Comparison of ENCODE assay signal across 8 cellular contexts in the genomic region with DNA sequence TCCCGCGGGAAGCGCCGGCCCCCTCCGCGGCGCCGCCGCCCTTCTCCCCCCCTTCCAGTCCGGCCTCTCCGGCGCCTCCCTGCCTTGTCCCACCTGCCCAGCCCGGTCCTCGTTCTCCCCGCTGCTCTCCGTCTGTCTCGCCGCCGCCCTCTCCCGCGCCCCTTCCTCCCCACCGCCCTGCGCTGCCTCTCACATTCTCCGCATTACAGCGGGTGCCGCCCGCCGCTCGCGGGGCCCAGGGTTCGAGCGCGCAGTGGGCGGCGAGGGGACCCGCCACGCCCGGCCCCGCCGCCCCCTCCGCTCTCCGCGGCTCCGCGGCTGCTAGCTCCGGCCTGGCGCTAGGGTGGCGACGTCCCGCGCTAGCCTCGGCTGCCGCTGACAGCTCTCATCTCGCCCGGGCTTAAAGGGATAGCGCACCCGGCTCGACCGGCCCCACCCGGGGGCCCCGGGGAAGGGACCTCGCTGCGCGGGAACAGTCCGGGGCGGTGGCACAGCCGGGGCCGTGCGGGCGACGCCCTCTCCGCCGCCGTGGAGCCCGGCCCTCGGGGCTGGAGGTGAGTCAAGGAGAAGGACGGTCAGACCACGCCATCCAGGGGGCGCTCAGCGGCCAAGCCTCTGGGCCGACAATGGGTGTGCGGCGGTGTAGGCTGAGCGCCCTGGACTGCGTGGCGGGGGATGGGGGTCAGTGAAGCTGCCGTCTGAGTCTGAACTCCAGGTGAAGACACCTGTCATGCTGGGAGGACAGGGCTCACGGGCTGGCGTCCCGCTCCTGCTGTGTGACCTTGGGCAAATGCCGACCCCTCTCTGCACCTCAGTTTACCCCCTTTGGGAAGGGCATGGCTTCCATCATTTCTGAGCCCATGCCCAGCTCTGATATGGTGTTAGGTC.
DNase-seq lines count a peak whose midpoint lies in the region; ATAC-seq and TF ChIP-seq lines count a peak whose summit lies in the region.

No MANE protein-coding gene starts in this region.

- H3K9me3 ChIP-seq in ES-I3 (ENCODE audit: control insufficient read depth, insufficient read depth, low read length): no peaks in the 10 kb centered on the region
- H3K9me3 ChIP-seq in MM.1S (replicated peaks; ENCODE audit: insufficient read depth, low read length): no peaks in the 10 kb centered on the region
- H3K9me3 ChIP-seq in neural cell (ENCODE audit: low read length): no peaks in the 10 kb centered on the region

- H3K27me3 ChIP-seq in MM.1S (replicated peaks; ENCODE audit: insufficient read depth, low read length) (peaks cover 43% of the 10 kb centered on the region), neural cell (ENCODE audit: insufficient read depth, low read depth, low read length) (peaks cover 5% of the 10 kb centered on the region)

- H3K4me1 ChIP-seq in ES-I3 (ENCODE audit: insufficient read depth, low read length) (peaks cover 22% of the 10 kb centered on the region; the same call in 1 of the 2 replicates), MM.1S (ENCODE audit: low read length) (no peaks in the 10 kb centered on the region)

- H4K20me1 ChIP-seq in MM.1S (ENCODE audit: insufficient read depth, low read length) (no peaks in the 10 kb centered on the region), neural cell (ENCODE audit: insufficient read depth) (no peaks in the 10 kb centered on the region)

- H3F3A ChIP-seq in MM.1S (ENCODE audit: insufficient read depth, low read length) (no peaks in the 10 kb centered on the region), neural cell (ENCODE audit: insufficient read depth, low read length, poor library complexity, severe bottlenecking) (no peaks in the 10 kb centered on the region)

- no peak for TF ChIP-seq EP300 in neural cell (conservative IDR thresholded peaks at IDR 0.05; ENCODE audit: poor library complexity, severe bottlenecking)

- H3K4me3 ChIP-seq in MM.1S (ENCODE audit: low read length) (peak overlapping the region; percentile 27; the same call in 1 of the 2 replicates), choroid plexus epithelial cell (ENCODE audit: low read depth, low read length) (no peak overlapping the region), neural cell (ENCODE audit: low read length) (peak overlapping the region; percentile 77)

- ATAC-seq in HG03521 (IDR thresholded peaks at IDR 0.05; ENCODE audit: unreplicated experiment) (no peak), GM19324 (IDR thresholded peaks at IDR 0.05; ENCODE audit: low FRiP score, unreplicated experiment) (no peak), HG03135 (IDR thresholded peaks at IDR 0.05; ENCODE audit: unreplicated experiment) (no peak)

- TF ChIP-seq CTCF in MM.1S (IDR thresholded peaks at IDR 0.05; ENCODE audit: low read length) (peak; percentile 50), choroid plexus epithelial cell (conservative IDR thresholded peaks at IDR 0.05; ENCODE audit: low read depth, low read length) (peak; percentile 29), neural cell (IDR thresholded peaks at IDR 0.05; ENCODE audit: poor library complexity, severe bottlenecking) (peak; percentile 61)

- TF ChIP-seq RAD21 in neural cell (conservative IDR thresholded peaks at IDR 0.05): peak; percentile 48

- peak overlapping the region; percentile 74 for H3K4me2 ChIP-seq in MM.1S (ENCODE audit: low read depth, low read length)
- H3K4me2 ChIP-seq in neural cell (ENCODE audit: low read length): no peak overlapping the region

- H2AFZ ChIP-seq in MM.1S (ENCODE audit: low read length) (0 out of 2 replicates have a peak overlapping the region, but pooled peaks have one; percentile 31), neural cell (ENCODE audit: low read depth, low read length) (no peak overlapping the region)

- no peaks in the 10 kb centered on the region for H3K79me2 ChIP-seq in MM.1S (ENCODE audit: low read length)
- H3K79me2 ChIP-seq in neural cell (replicated peaks; ENCODE audit: insufficient read depth, low read length): peaks cover 4% of the 10 kb centered on the region

- no peaks in the 10 kb centered on the region for H3K36me3 ChIP-seq in ES-I3 (ENCODE audit: insufficient read depth, low read length)
- H3K36me3 ChIP-seq in MM.1S (replicated peaks; ENCODE audit: insufficient read depth, low read length): no peaks in the 10 kb centered on the region
- H3K36me3 ChIP-seq in neural cell (ENCODE audit: insufficient read depth, low read length): no peaks in the 10 kb centered on the region

- H3K27ac ChIP-seq in MM.1S (ENCODE audit: low read length) (no peak overlapping the region), neural cell (ENCODE audit: low read length) (peak overlapping the region; percentile 67)

- DNase-seq in MM.1S (peak; percentile 17), choroid plexus epithelial cell (ENCODE audit: low read depth) (no peak), dedifferentiated amniotic fluid mesenchymal stem cell (ENCODE audit: extremely low spot score) (no peak)

- peak overlapping the region; percentile 65 for H3K9ac ChIP-seq in ES-I3 (ENCODE audit: low read depth, low read length)
- H3K9ac ChIP-seq in MM.1S (ENCODE audit: low read length): no peak overlapping the region
- peak overlapping the region; percentile 85 for H3K9ac ChIP-seq in neural cell (ENCODE audit: low read length)

- no peaks in the 10 kb centered on the region for H3K9me2 ChIP-seq in MM.1S (replicated peaks; ENCODE audit: insufficient read depth, low read length)
- no peaks in the 10 kb centered on the region for H3K9me2 ChIP-seq in neural cell (ENCODE audit: insufficient read depth, low read length)

TF ChIP-seq in neural cell, 6 proteins besides CTCF, POLR2A, EP300 and RAD21:
- TF ChIP-seq, protein P1, sequence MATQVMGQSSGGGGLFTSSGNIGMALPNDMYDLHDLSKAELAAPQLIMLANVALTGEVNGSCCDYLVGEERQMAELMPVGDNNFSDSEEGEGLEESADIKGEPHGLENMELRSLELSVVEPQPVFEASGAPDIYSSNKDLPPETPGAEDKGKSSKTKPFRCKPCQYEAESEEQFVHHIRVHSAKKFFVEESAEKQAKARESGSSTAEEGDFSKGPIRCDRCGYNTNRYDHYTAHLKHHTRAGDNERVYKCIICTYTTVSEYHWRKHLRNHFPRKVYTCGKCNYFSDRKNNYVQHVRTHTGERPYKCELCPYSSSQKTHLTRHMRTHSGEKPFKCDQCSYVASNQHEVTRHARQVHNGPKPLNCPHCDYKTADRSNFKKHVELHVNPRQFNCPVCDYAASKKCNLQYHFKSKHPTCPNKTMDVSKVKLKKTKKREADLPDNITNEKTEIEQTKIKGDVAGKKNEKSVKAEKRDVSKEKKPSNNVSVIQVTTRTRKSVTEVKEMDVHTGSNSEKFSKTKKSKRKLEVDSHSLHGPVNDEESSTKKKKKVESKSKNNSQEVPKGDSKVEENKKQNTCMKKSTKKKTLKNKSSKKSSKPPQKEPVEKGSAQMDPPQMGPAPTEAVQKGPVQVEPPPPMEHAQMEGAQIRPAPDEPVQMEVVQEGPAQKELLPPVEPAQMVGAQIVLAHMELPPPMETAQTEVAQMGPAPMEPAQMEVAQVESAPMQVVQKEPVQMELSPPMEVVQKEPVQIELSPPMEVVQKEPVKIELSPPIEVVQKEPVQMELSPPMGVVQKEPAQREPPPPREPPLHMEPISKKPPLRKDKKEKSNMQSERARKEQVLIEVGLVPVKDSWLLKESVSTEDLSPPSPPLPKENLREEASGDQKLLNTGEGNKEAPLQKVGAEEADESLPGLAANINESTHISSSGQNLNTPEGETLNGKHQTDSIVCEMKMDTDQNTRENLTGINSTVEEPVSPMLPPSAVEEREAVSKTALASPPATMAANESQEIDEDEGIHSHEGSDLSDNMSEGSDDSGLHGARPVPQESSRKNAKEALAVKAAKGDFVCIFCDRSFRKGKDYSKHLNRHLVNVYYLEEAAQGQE (IDR thresholded peaks at IDR 0.05; ENCODE audit: borderline replicate concordance): peak; percentile 42
- TF ChIP-seq MXI1 (conservative IDR thresholded peaks at IDR 0.05; ENCODE audit: poor library complexity, severe bottlenecking): no peak
- TF ChIP-seq SMC3 (conservative IDR thresholded peaks at IDR 0.05; ENCODE audit: poor library complexity): peak; percentile 42
- peak; percentile 50 for TF ChIP-seq POLR2AphosphoS5 (IDR thresholded peaks at IDR 0.05)
